ENCODE assay signal across 8 cellular contexts in genomic region chr9:97803167-97804058, GRCh38. TPM values are rescaled to one million over a fixed set of nuclear protein-coding genes. Genes with fewer than 3 reads are reported as not detected.
DNase-seq lines count a peak whose midpoint lies in the region; ATAC-seq and TF ChIP-seq lines count a peak whose summit lies in the region.

No MANE protein-coding gene starts in this region.

- no peaks in the 10 kb centered on the region for H3K9me3 ChIP-seq in HUES64 (ENCODE audit: insufficient read depth, low read depth, low read length)
- H3K9me3 ChIP-seq in gastroesophageal sphincter: no peaks in the 10 kb centered on the region

- no peak for TF ChIP-seq EP300 in gastroesophageal sphincter (IDR thresholded peaks at IDR 0.05)

- WGBS in HUES64: 2% methylated on average over 75 of the region's 75 CpGs
- 2 to 6% methylated on average over 4 to 23 of the region's 75 CpGs for WGBS in gastroesophageal sphincter (ENCODE audit: low coverage in 1 of 2), 2 donors

- H3K4me3 ChIP-seq in HUES64 (ENCODE audit: low read length): peak overlapping the region; percentile 71
- H3K4me3 ChIP-seq in gastroesophageal sphincter: peak overlapping the region; percentile 25 to 52

- no peak for TF ChIP-seq POLR2A in gastroesophageal sphincter (IDR thresholded peaks at IDR 0.05)

- TF ChIP-seq CTCF in gastroesophageal sphincter (IDR thresholded peaks at IDR 0.05): peak in 3 of 4 experiments; percentile 29 to 39 (median 39)

- H3K27ac ChIP-seq in HUES64 (ENCODE audit: low read depth, low read length): peak overlapping the region; percentile 66; the same call in 1 of the 2 replicates
- H3K27ac ChIP-seq in gastroesophageal sphincter: no peak overlapping the region

- peak; percentile 93 for ATAC-seq in GM21390 (IDR thresholded peaks at IDR 0.05; ENCODE audit: unreplicated experiment)
- ATAC-seq in gastroesophageal sphincter: peak; percentile 93

- peak; percentile 5 for DNase-seq in CMK (ENCODE audit: low read depth)
- DNase-seq in RPMI8226: peak; percentile 77
- peak; percentile 67 for DNase-seq in activated gamma-delta T cell (lab: John Stamatoyannopoulos, UW)
- DNase-seq in nucleus accumbens (lab: John Stamatoyannopoulos, UW): peak in 48 of 56 donors; percentile 1 to 78 (median 35)
- DNase-seq in superior temporal gyrus (ENCODE audit: extremely low spot score): peak; percentile 62

- H3K36me3 ChIP-seq in HUES64 (ENCODE audit: insufficient read depth, low read length) (no peaks in the 10 kb centered on the region), gastroesophageal sphincter (no peaks in the 10 kb centered on the region)

- H3K9ac ChIP-seq in HUES64 (ENCODE audit: low read depth, low read length): peak overlapping the region; percentile 76

- H3K4me1 ChIP-seq in HUES64 (ENCODE audit: insufficient read depth, low read length) (peaks cover 9% of the 10 kb centered on the region; the same call in 1 of the 2 replicates), gastroesophageal sphincter (peaks cover 0 to 13% (median 5%) of the 10 kb centered on the region in 3 donors)

- peaks cover 41% of the 10 kb centered on the region for H3K27me3 ChIP-seq in HUES64 (ENCODE audit: insufficient read depth, low read length)
- peaks cover 76% of the 10 kb centered on the region for H3K27me3 ChIP-seq in gastroesophageal sphincter

RNA-seq across cellular contexts. Expression of gene FOXE1, which starts 49.6 kb away (rescaled TPM):
- polyA plus RNA-seq in HUES64 (2013, experiment 1 of 2): not detected
- not detected for polyA plus RNA-seq in HUES64 (2013, experiment 2 of 2)
- under 1 TPM in 2 of 4 donors, not detected in 2; 0.08 to 0.79 TPM for total RNA-seq in gastroesophageal sphincter

Comparison
In these comparisons a context has a peak if more than half of its experiments do, and no peak if none do; other contexts are left out.
1. DNase-seq: peak in every context shown above with its lines; median percentile 77 in RPMI8226; 67 in activated gamma-delta T cell; 62 in superior temporal gyrus; 35 in nucleus accumbens; 5 in CMK.